29 cellular contexts compared by ENCODE assay signal in genomic region chr1:229896306-229896705, GRCh38.
"Had no signal": no experiment of that assay in that cellular context is flagged by ENCODE, and none has a peak within 500 bp of the region (broad histone marks: within the 10 kb centered on the region; RNA-seq: fewer than 3 reads in every experiment).

No MANE protein-coding gene starts in this region.

- H3K4me1 ChIP-seq: ascending aorta, breast epithelium, heart right ventricle had no signal

- H3K9me3 ChIP-seq: ascending aorta, gastrocnemius medialis had no signal

- H3K36me3 ChIP-seq: ascending aorta, breast epithelium, gastrocnemius medialis, heart right ventricle had no signal

- ATAC-seq: activated naive CD4-positive, alpha-beta T cell treated with anti-CD3 and anti-CD28 coated beads, Interleukin-2, amount 50 U/mL, for 72 hours; activated T-cell treated with anti-CD3 and anti-CD28 coated beads, Interleukin-2, amount 50 U/mL, for 72 hours; gastrocnemius medialis; WTC11 had no signal

- H3K27ac Mint-ChIP-seq: activated CD4-positive, alpha-beta memory T cell treated with anti-CD3 and anti-CD28 coated beads, Interleukin-2, amount 10 ng/mL, durations not matched to agents 7 days and 5 days; activated CD4-positive, alpha-beta T cell treated with anti-CD3 and anti-CD28 coated beads, Interleukin-2, amount 10 ng/mL, durations not matched to agents 7 days and 5 days; activated naive CD4-positive, alpha-beta T cell treated with anti-CD3 and anti-CD28 coated beads, Interleukin-2, amount 10 ng/mL, durations not matched to agents 7 days and 5 days; activated naive CD4-positive, alpha-beta T cell treated with anti-CD3 and anti-CD28 coated beads, Interleukin-2, amount 50 U/mL, for 72 hours; activated naive CD8-positive, alpha-beta T cell treated with anti-CD3 and anti-CD28 coated beads, Interleukin-2, amount 10 ng/mL, durations not matched to agents 7 days and 5 days; activated T-cell treated with anti-CD3 and anti-CD28 coated beads, Interleukin-2, amount 50 U/mL, for 24 hours; activated T-cell treated with anti-CD3 and anti-CD28 coated beads, Interleukin-2, amount 50 U/mL, for 72 hours; dendritic cell treated with granulocyte-macrophage colony-stimulating factor and Interleukin-4, amounts not matched to agents 40 ng/mL and 50 ng/mL, for 4 days; endodermal cell; WTC11 had no signal

- H3K9me3 Mint-ChIP-seq: activated CD4-positive, alpha-beta memory T cell treated with anti-CD3 and anti-CD28 coated beads, Interleukin-2, amount 10 ng/mL, durations not matched to agents 7 days and 5 days; activated CD4-positive, alpha-beta T cell treated with anti-CD3 and anti-CD28 coated beads, Interleukin-2, amount 10 ng/mL, durations not matched to agents 7 days and 5 days; activated naive CD4-positive, alpha-beta T cell treated with anti-CD3 and anti-CD28 coated beads, Interleukin-2, amount 10 ng/mL, durations not matched to agents 7 days and 5 days; activated naive CD8-positive, alpha-beta T cell treated with anti-CD3 and anti-CD28 coated beads, Interleukin-2, amount 10 ng/mL, durations not matched to agents 7 days and 5 days; central memory CD8-positive, alpha-beta T cell had no signal

- H3K27ac ChIP-seq: ascending aorta, breast epithelium, coronary artery, gastrocnemius medialis, heart right ventricle, VCaP had no signal

- H3K4me3 Mint-ChIP-seq: activated CD4-positive, alpha-beta memory T cell treated with anti-CD3 and anti-CD28 coated beads, Interleukin-2, amount 10 ng/mL, durations not matched to agents 7 days and 5 days; activated CD4-positive, alpha-beta T cell treated with anti-CD3 and anti-CD28 coated beads, Interleukin-2, amount 10 ng/mL, durations not matched to agents 7 days and 5 days; activated naive CD4-positive, alpha-beta T cell treated with anti-CD3 and anti-CD28 coated beads, Interleukin-2, amount 10 ng/mL, durations not matched to agents 7 days and 5 days; activated naive CD8-positive, alpha-beta T cell treated with anti-CD3 and anti-CD28 coated beads, Interleukin-2, amount 10 ng/mL, durations not matched to agents 7 days and 5 days; activated T-cell treated with anti-CD3 and anti-CD28 coated beads, Interleukin-2, amount 50 U/mL, for 24 hours; activated T-cell treated with anti-CD3 and anti-CD28 coated beads, Interleukin-2, amount 50 U/mL, for 72 hours; brain; central memory CD8-positive, alpha-beta T cell; dendritic cell treated with granulocyte-macrophage colony-stimulating factor and Interleukin-4, amounts not matched to agents 40 ng/mL and 50 ng/mL, for 4 days; endodermal cell; WTC11 had no signal

- H3K4me3 ChIP-seq: ascending aorta, breast epithelium, coronary artery, dorsolateral prefrontal cortex, gastrocnemius medialis, heart right ventricle had no signal

- H3K36me3 Mint-ChIP-seq: activated naive CD4-positive, alpha-beta T cell treated with anti-CD3 and anti-CD28 coated beads, Interleukin-2, amount 10 ng/mL, durations not matched to agents 7 days and 5 days; activated naive CD8-positive, alpha-beta T cell treated with anti-CD3 and anti-CD28 coated beads, Interleukin-2, amount 10 ng/mL, durations not matched to agents 7 days and 5 days; brain; WTC11 had no signal

- H3K4me1 Mint-ChIP-seq: activated CD4-positive, alpha-beta memory T cell treated with anti-CD3 and anti-CD28 coated beads, Interleukin-2, amount 10 ng/mL, durations not matched to agents 7 days and 5 days; activated CD4-positive, alpha-beta T cell treated with anti-CD3 and anti-CD28 coated beads, Interleukin-2, amount 10 ng/mL, durations not matched to agents 7 days and 5 days; activated naive CD4-positive, alpha-beta T cell treated with anti-CD3 and anti-CD28 coated beads, Interleukin-2, amount 10 ng/mL, durations not matched to agents 7 days and 5 days; activated naive CD8-positive, alpha-beta T cell treated with anti-CD3 and anti-CD28 coated beads, Interleukin-2, amount 10 ng/mL, durations not matched to agents 7 days and 5 days; central memory CD8-positive, alpha-beta T cell; endodermal cell had no signal

- H3K27me3 ChIP-seq: ascending aorta, dorsolateral prefrontal cortex, gastrocnemius medialis had no signal

- DNase-seq: activated CD4-positive, alpha-beta memory T cell treated with anti-CD3 and anti-CD28 coated beads, Interleukin-2, amount 10 ng/mL, durations not matched to agents 7 days and 5 days; activated CD4-positive, alpha-beta T cell treated with anti-CD3 and anti-CD28 coated beads for 1 hour; activated CD4-positive, alpha-beta T cell treated with anti-CD3 and anti-CD28 coated beads for 4 hours; activated CD4-positive, alpha-beta T cell treated with anti-CD3 and anti-CD28 coated beads, Interleukin-2, amount 10 ng/mL, durations not matched to agents 7 days and 5 days; activated CD4-positive, alpha-beta T cell treated with anti-CD3 and anti-CD28 coated beads, Interleukin-2, amount 50 U/mL, for 4 hours; activated CD8-positive, alpha-beta memory T cell treated with anti-CD3 and anti-CD28 coated beads, Interleukin-2, amount 50 U/mL, for 48 hours; activated gamma-delta T cell; activated naive CD4-positive, alpha-beta T cell; activated naive CD4-positive, alpha-beta T cell treated with anti-CD3 and anti-CD28 coated beads, Interleukin-2, amount 10 ng/mL, durations not matched to agents 7 days and 5 days; activated naive CD8-positive, alpha-beta T cell treated with anti-CD3 and anti-CD28 coated beads, Interleukin-2, amount 10 ng/mL, durations not matched to agents 7 days and 5 days; activated T-cell treated with anti-CD3 and anti-CD28 coated beads for 4 hours; activated T-cell treated with anti-CD3 and anti-CD28 coated beads, Interleukin-2, amount 50 U/mL, for 24 hours; activated T-cell treated with anti-CD3 and anti-CD28 coated beads, Interleukin-2, amount 50 U/mL, for 72 hours; dorsolateral prefrontal cortex; effector memory CD4-positive, alpha-beta T cell; endodermal cell; foreskin fibroblast; gastrocnemius medialis; heart right ventricle; T-helper 2 cell had no signal
